9 cellular contexts compared by ENCODE assay signal in the genomic region with DNA sequence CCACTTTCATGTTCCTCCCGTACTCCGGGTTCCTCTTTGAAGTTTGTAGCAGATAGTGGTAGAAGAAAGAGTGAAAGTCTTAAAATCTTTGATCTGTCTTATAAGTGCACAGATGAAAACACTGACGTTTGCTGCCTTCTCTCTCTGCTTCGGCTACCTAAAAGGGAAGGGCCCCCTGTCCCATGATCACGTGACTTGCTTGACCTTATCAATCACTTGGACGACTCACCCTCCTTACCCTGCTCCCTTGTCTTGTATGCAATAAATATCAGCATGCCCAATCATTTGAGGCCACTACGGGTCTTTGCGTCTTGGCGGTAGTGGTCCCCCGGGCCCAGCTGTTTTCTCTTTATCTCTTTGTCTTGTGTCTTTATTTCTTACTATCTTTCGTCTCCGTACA. TPM values are rescaled to one million over a fixed set of nuclear protein-coding genes. Genes with fewer than 3 reads are reported as not detected.
"Had no signal": no experiment of that assay in that cellular context is flagged by ENCODE, and none has a peak within 500 bp of the region (broad histone marks: within the 10 kb centered on the region; RNA-seq: fewer than 3 reads in every experiment).

No MANE protein-coding gene starts in this region.

RNA-seq across cellular contexts. Expression of gene SMCO1, which starts 6.1 kb away (rescaled TPM):
- total RNA-seq: OCI-LY7, PC-3, PC-9, Peyer's patch, RPMI7951, SJCRH30, SJSA1, SK-MEL-5 had no signal
- polyA plus RNA-seq: SK-N-SH had no signal
